ENCODE assay signal across 8 cellular contexts in the genomic region with DNA sequence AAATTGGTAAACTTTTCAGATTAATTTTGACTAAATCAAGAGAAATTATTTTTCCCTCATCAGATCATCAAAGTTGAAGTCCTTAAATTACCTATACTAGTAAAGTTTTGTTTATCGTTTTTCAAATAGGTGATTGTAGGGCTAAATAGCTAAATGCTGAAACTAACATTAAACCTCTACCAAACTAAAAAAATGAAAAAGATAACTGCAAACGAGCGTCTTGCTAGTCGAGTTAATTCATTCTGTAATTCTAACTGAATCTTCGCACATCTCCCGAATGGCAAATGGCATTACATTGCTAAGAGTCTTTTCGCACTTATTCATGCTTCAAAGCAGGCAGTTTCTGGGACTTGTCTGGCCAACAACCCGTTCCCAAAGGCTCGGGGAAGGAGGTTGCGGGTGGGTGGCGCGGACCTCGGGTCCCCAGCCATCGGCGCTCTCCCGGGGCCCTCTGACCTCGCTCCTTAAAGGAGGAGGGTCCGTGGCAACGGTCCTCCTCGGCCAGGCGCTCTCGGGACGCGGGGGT. TPM values are rescaled to one million over a fixed set of nuclear protein-coding genes. Genes with fewer than 3 reads are reported as not detected.
DNase-seq lines count a peak whose midpoint lies in the region; ATAC-seq and TF ChIP-seq lines count a peak whose summit lies in the region.

No MANE protein-coding gene starts in this region.

- no peak overlapping the region for H3K27ac Mint-ChIP-seq in activated CD4-positive, alpha-beta T cell treated with anti-CD3 and anti-CD28 coated beads for 36 hours
- H3K27ac Mint-ChIP-seq in activated CD8-positive, alpha-beta T cell treated with anti-CD3 and anti-CD28 coated beads, Interleukin-2, amount 10 ng/mL, durations not matched to agents 7 days and 5 days: no peak overlapping the region

- intact Hi-C loops in activated CD4-positive, alpha-beta T cell treated with anti-CD3 and anti-CD28 coated beads for 36 hours (cut with DNase I, micrococcal nuclease): loop anchor here in 1 of 2 experiments (2.0 kb wide), 1 partner anchor 267 kb away; a partner anchor contains a TSS

- H3K9me3 Mint-ChIP-seq in activated CD4-positive, alpha-beta T cell treated with anti-CD3 and anti-CD28 coated beads for 36 hours (ENCODE audit: low read depth): no peaks in the 10 kb centered on the region
- no peaks in the 10 kb centered on the region for H3K9me3 Mint-ChIP-seq in activated CD8-positive, alpha-beta T cell treated with anti-CD3 and anti-CD28 coated beads, Interleukin-2, amount 10 ng/mL, durations not matched to agents 7 days and 5 days (ENCODE audit: insufficient read depth)

- H3K27me3 Mint-ChIP-seq in activated CD4-positive, alpha-beta T cell treated with anti-CD3 and anti-CD28 coated beads for 36 hours: peaks cover 47% of the 10 kb centered on the region
- H3K27me3 Mint-ChIP-seq in activated CD8-positive, alpha-beta T cell treated with anti-CD3 and anti-CD28 coated beads, Interleukin-2, amount 10 ng/mL, durations not matched to agents 7 days and 5 days (ENCODE audit: low read depth): peaks cover 56% of the 10 kb centered on the region

- H3K4me1 ChIP-seq in smooth muscle cell (ENCODE audit: low read depth): peaks cover 6% of the 10 kb centered on the region

- no peaks in the 10 kb centered on the region for H4K20me1 ChIP-seq in smooth muscle cell (ENCODE audit: low read depth)

- no peak for ATAC-seq in activated CD4-positive, alpha-beta T cell treated with anti-CD3 and anti-CD28 coated beads for 36 hours
- no peak for ATAC-seq in activated CD8-positive, alpha-beta T cell treated with anti-CD3 and anti-CD28 coated beads, Interleukin-2, amount 10 ng/mL, durations not matched to agents 7 days and 5 days

- no peak overlapping the region for H3K27ac ChIP-seq in smooth muscle cell (ENCODE audit: low read depth)

- H3K36me3 Mint-ChIP-seq in activated CD4-positive, alpha-beta T cell treated with anti-CD3 and anti-CD28 coated beads for 36 hours (ENCODE audit: low read depth): no peaks in the 10 kb centered on the region
- H3K36me3 Mint-ChIP-seq in activated CD8-positive, alpha-beta T cell treated with anti-CD3 and anti-CD28 coated beads, Interleukin-2, amount 10 ng/mL, durations not matched to agents 7 days and 5 days (ENCODE audit: low read depth): no peaks in the 10 kb centered on the region

- POLR2A ChIA-PET in activated CD4-positive, alpha-beta T cell treated with anti-CD3 and anti-CD28 coated beads for 36 hours (lab: Charles Lee): no interaction called here
- POLR2A ChIA-PET in activated CD8-positive, alpha-beta T cell treated with anti-CD3 and anti-CD28 coated beads, Interleukin-2, amount 10 ng/mL, durations not matched to agents 7 days and 5 days (lab: Charles Lee): no interaction called here

- no peaks in the 10 kb centered on the region for H3K9me3 ChIP-seq in smooth muscle cell (replicated peaks; ENCODE audit: low read depth)

- peak overlapping the region; percentile 100 for H2AFZ ChIP-seq in smooth muscle cell (ENCODE audit: low read depth)

- WGBS in smooth muscle cell (ENCODE audit: low lambda C conversion rate): 8% methylated on average over 24 of the region's 24 CpGs

- peak overlapping the region; percentile 96 for H3K4me2 ChIP-seq in smooth muscle cell

- H3K27me3 ChIP-seq in smooth muscle cell (ENCODE audit: low read depth): peaks cover 9% of the 10 kb centered on the region

- peak overlapping the region; percentile 33 for H3K9ac ChIP-seq in smooth muscle cell (ENCODE audit: low read depth)

- TF ChIP-seq CTCF in smooth muscle cell (IDR thresholded peaks at IDR 0.05; ENCODE audit: borderline replicate concordance, insufficient read depth, poor library complexity, severe bottlenecking): no peak

- no peak for DNase-seq in activated CD4-positive, alpha-beta T cell treated with anti-CD3 and anti-CD28 coated beads for 36 hours
- no peak for DNase-seq in activated CD4-positive, alpha-beta T cell treated with anti-CD3 and anti-CD28 coated beads, Interleukin-2, amount 50 U/mL, for 1 hour
- no peak for DNase-seq in activated CD8-positive, alpha-beta T cell treated with anti-CD3 and anti-CD28 coated beads, Interleukin-2, amount 10 ng/mL, durations not matched to agents 7 days and 5 days
- DNase-seq in smooth muscle cell (lab: John Stamatoyannopoulos, UW; ENCODE audit: unreplicated experiment): no peak
- no peak for DNase-seq in COLO829 (ENCODE audit: low spot score)
- no peak for DNase-seq in kidney tubule cell (ENCODE audit: low spot score)
- no peak for DNase-seq in NCI-H2171 treated with DMSO at 0.1 percent for 48 hours (lab: John Stamatoyannopoulos, UW)

- CTCF ChIA-PET in activated CD4-positive, alpha-beta T cell treated with anti-CD3 and anti-CD28 coated beads for 36 hours (lab: Charles Lee): interaction anchor here (1.4 kb wide), 1 partner anchor 48 kb away, joined by 3 read pairs; no protein-coding TSS in a partner anchor
- CTCF ChIA-PET in activated CD8-positive, alpha-beta T cell treated with anti-CD3 and anti-CD28 coated beads, Interleukin-2, amount 10 ng/mL, durations not matched to agents 7 days and 5 days (lab: Charles Lee): interaction anchor here (1.5 kb wide), 1 partner anchor 26 kb away, joined by 3 read pairs; no protein-coding TSS in a partner anchor

- no peaks in the 10 kb centered on the region for H3K36me3 ChIP-seq in smooth muscle cell (ENCODE audit: low read depth)

- no peaks in the 10 kb centered on the region for H3K79me2 ChIP-seq in smooth muscle cell (ENCODE audit: low read depth)

- peak overlapping the region; percentile 63 for H3K4me3 ChIP-seq in iPS-11a (ENCODE audit: low read depth, low read length)
- peak overlapping the region; percentile 61 for H3K4me3 ChIP-seq in smooth muscle cell

- peak overlapping the region; percentile 15 for H3K4me3 Mint-ChIP-seq in activated CD4-positive, alpha-beta T cell treated with anti-CD3 and anti-CD28 coated beads for 36 hours
- H3K4me3 Mint-ChIP-seq in activated CD8-positive, alpha-beta T cell treated with anti-CD3 and anti-CD28 coated beads, Interleukin-2, amount 10 ng/mL, durations not matched to agents 7 days and 5 days: peak overlapping the region; percentile 42

- H3F3A ChIP-seq in smooth muscle cell (ENCODE audit: low read depth): no peaks in the 10 kb centered on the region

- peaks cover 7% of the 10 kb centered on the region for H3K4me1 Mint-ChIP-seq in activated CD4-positive, alpha-beta T cell treated with anti-CD3 and anti-CD28 coated beads for 36 hours
- H3K4me1 Mint-ChIP-seq in activated CD8-positive, alpha-beta T cell treated with anti-CD3 and anti-CD28 coated beads, Interleukin-2, amount 10 ng/mL, durations not matched to agents 7 days and 5 days (ENCODE audit: low read depth): peaks cover 8% of the 10 kb centered on the region

RNA-seq across cellular contexts. Expression of a gene that starts 43.8 kb away (rescaled TPM):
- total RNA-seq in activated CD4-positive, alpha-beta T cell treated with anti-CD3 and anti-CD28 coated beads for 36 hours: not detected
- total RNA-seq in activated CD8-positive, alpha-beta T cell treated with anti-CD3 and anti-CD28 coated beads, Interleukin-2, amount 10 ng/mL, durations not matched to agents 7 days and 5 days: not detected
- total RNA-seq in smooth muscle cell: 1.0 and 4.8 TPM in 2 replicates
- 5.0 and 6.1 TPM in 2 replicates for polyA plus RNA-seq in smooth muscle cell
